ENCODE assay signal across 8 cellular contexts in genomic region chr16:21714369-21714618, GRCh38. TPM values are rescaled to one million over a fixed set of nuclear protein-coding genes. Genes with fewer than 3 reads are reported as not detected.
"Had no signal": no experiment of that assay in that cellular context is flagged by ENCODE, and none has a peak within 500 bp of the region (broad histone marks: within the 10 kb centered on the region; RNA-seq: fewer than 3 reads in every experiment).

No MANE protein-coding gene starts in this region.

RNA-seq across cellular contexts. Expression of gene OTOA, which starts 50.5 kb away (rescaled TPM):
- total RNA-seq: colonic mucosa, dermis blood vessel endothelial cell, epithelial cell of proximal tubule had no signal
- polyA plus RNA-seq: endothelial cell of umbilical vein, esophagus, fibroblast of lung, hepatocyte, immature natural killer cell had no signal
